In the genomic region with DNA sequence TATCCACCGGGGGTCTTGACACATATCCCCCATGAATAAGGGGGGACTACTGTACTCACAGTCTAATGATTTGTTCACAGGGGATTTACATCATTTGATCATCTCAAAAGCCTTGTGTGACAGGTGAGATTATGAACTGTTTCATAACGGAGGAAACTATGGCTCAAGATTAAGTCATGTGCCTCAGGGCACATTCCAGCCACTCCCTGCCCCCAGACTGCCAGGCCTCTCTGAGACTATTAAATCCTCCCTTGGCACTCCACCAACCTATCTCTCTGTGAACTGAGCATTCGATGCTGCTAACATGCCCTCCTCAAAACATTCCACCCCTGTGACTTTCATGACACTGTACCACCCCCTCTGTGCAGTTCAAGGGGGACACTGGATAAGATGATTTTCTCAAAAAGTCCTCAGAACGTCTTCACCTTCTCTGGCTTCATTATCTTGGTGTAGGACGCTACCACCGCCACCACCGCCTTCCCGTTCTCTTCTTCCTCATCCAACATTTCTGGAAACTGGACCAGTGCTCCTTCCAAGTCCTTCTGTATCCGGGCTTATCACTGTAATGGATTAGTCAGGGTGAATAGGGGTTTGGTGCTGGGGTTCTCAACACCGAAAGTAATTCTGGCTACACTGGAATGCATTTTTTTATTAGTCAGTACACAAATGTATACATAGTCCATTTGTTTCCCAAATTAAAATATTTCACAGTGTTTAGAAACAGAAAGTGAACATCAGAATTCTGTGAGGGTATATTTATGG, we compare ENCODE assay signal across 12 cellular contexts.
DNase-seq lines count a peak whose midpoint lies in the region; ATAC-seq and TF ChIP-seq lines count a peak whose summit lies in the region.
"Had no signal": no experiment of that assay in that cellular context is flagged by ENCODE, and none has a peak within 500 bp of the region (broad histone marks: within the 10 kb centered on the region; RNA-seq: fewer than 3 reads in every experiment).

No MANE protein-coding gene starts in this region.

- H3K4me1 ChIP-seq in adipocyte (ENCODE audit: control insufficient read depth, insufficient read depth, low read length) (no peaks in the 10 kb centered on the region), left ventricle myocardium inferior (peaks cover 17% of the 10 kb centered on the region)

- H3K36me3 Mint-ChIP-seq in HFFc6 (ENCODE audit: low read depth): no peaks in the 10 kb centered on the region
- no peaks in the 10 kb centered on the region for H3K36me3 Mint-ChIP-seq in activated CD8-positive, alpha-beta T cell treated with anti-CD3 and anti-CD28 coated beads for 36 hours (ENCODE audit: low read depth)

- H3K4me1 Mint-ChIP-seq in HFFc6 (ENCODE audit: low read depth): peaks cover 40% of the 10 kb centered on the region
- H3K4me1 Mint-ChIP-seq in activated CD8-positive, alpha-beta T cell treated with anti-CD3 and anti-CD28 coated beads for 36 hours (ENCODE audit: low read depth): no peaks in the 10 kb centered on the region

- H3K9me3 ChIP-seq in adipocyte (ENCODE audit: control insufficient read depth, low read length) (no peaks in the 10 kb centered on the region), left ventricle myocardium inferior (replicated peaks) (no peaks in the 10 kb centered on the region)
- H3K9me3 ChIP-seq: SK-N-SH had no signal

- H3K9me3 Mint-ChIP-seq in HFFc6: peaks cover 6% of the 10 kb centered on the region; the same call in 1 of the 2 replicates
- H3K9me3 Mint-ChIP-seq in activated CD8-positive, alpha-beta T cell treated with anti-CD3 and anti-CD28 coated beads for 36 hours: no peaks in the 10 kb centered on the region

- no peaks in the 10 kb centered on the region; the same call in none of the 2 replicates for H3K27me3 Mint-ChIP-seq in HFFc6 (ENCODE audit: insufficient read depth)
- H3K27me3 Mint-ChIP-seq in activated CD8-positive, alpha-beta T cell treated with anti-CD3 and anti-CD28 coated beads for 36 hours: peaks cover 2% of the 10 kb centered on the region

- peak overlapping the region; percentile 56 for H3K27ac ChIP-seq in left ventricle myocardium inferior (replicated peaks)

- TF ChIP-seq CTCF in HFFc6 (IDR thresholded peaks at IDR 0.05) (no peak), left ventricle myocardium inferior (IDR thresholded peaks at IDR 0.05; ENCODE audit: borderline replicate concordance) (no peak)
- TF ChIP-seq CTCF in activated CD8-positive, alpha-beta T cell treated with anti-CD3 and anti-CD28 coated beads for 36 hours (IDR thresholded peaks at IDR 0.05): no peak

- H3K27me3 ChIP-seq in adipocyte (replicated peaks; ENCODE audit: control insufficient read depth, insufficient read depth, low read length): peaks cover 9% of the 10 kb centered on the region
- no peaks in the 10 kb centered on the region for H3K27me3 ChIP-seq in left ventricle myocardium inferior (ENCODE audit: low read depth)

- H3K9ac ChIP-seq in adipocyte (ENCODE audit: low read length): no peak overlapping the region
- H3K9ac ChIP-seq: SK-N-SH had no signal

- no peaks in the 10 kb centered on the region for H3K36me3 ChIP-seq in adipocyte (ENCODE audit: control insufficient read depth, insufficient read depth, low read length, severe bottlenecking)
- H3K36me3 ChIP-seq in left ventricle myocardium inferior: no peaks in the 10 kb centered on the region

- H3K4me3 ChIP-seq in adipocyte (ENCODE audit: low read length) (no peak overlapping the region), left ventricle myocardium inferior (no peak overlapping the region)

- CTCF ChIA-PET in activated CD8-positive, alpha-beta T cell treated with anti-CD3 and anti-CD28 coated beads for 36 hours (lab: Charles Lee): no interaction called here

- peak; percentile 78 for DNase-seq in A172 (ENCODE audit: low spot score)
- peak; percentile 77 for DNase-seq in HFFc6
- DNase-seq in adipocyte (ENCODE audit: low read depth): peak; percentile 93
- DNase-seq in left ventricle myocardium inferior: no peak
- DNase-seq in SK-N-DZ (ENCODE audit: low spot score): no peak
- no peak for DNase-seq in activated CD8-positive, alpha-beta T cell treated with anti-CD3 and anti-CD28 coated beads for 36 hours
- DNase-seq in middle frontal gyrus (ENCODE audit: extremely low spot score, low spot score): no peak
- no peak for DNase-seq in C1 segment of cervical spinal cord (lab: John Stamatoyannopoulos, UW)
- DNase-seq: AML-193, mesendoderm, NCI-H2227 treated with DMSO at 0.1 percent for 48 hours, SK-N-SH had no signal

- ATAC-seq in activated CD8-positive, alpha-beta T cell treated with anti-CD3 and anti-CD28 coated beads for 36 hours: no peak

- POLR2A ChIA-PET in activated CD8-positive, alpha-beta T cell treated with anti-CD3 and anti-CD28 coated beads for 36 hours (lab: Charles Lee): no interaction called here

- peak overlapping the region; percentile 77 for H3K27ac Mint-ChIP-seq in HFFc6
- H3K27ac Mint-ChIP-seq in activated CD8-positive, alpha-beta T cell treated with anti-CD3 and anti-CD28 coated beads for 36 hours: no peak overlapping the region

- intact Hi-C loops in left ventricle myocardium inferior (cut with micrococcal nuclease): no loop called here
- intact Hi-C loops in activated CD8-positive, alpha-beta T cell treated with anti-CD3 and anti-CD28 coated beads for 36 hours (cut with micrococcal nuclease): no loop called here

- peak overlapping the region; percentile 82 for H3K4me3 Mint-ChIP-seq in HFFc6
- no peak overlapping the region for H3K4me3 Mint-ChIP-seq in activated CD8-positive, alpha-beta T cell treated with anti-CD3 and anti-CD28 coated beads for 36 hours

Comparison
In these comparisons a context has a peak if more than half of its experiments do, and no peak if none do; other contexts are left out.
1. DNase-seq: peak in A172 (single experiment), HFFc6 (single experiment) and adipocyte (single experiment); none in left ventricle myocardium inferior (single experiment), SK-N-DZ (single experiment), activated CD8-positive, alpha-beta T cell treated with anti-CD3 and anti-CD28 coated beads for 36 hours (single experiment), middle frontal gyrus (single experiment) and C1 segment of cervical spinal cord (0 of 14).